23 cellular contexts compared by ENCODE assay signal in genomic region chr7:31553636-31554035, GRCh38. TPM values are rescaled to one million over a fixed set of nuclear protein-coding genes. Genes with fewer than 3 reads are reported as not detected.
DNase-seq lines count a peak whose midpoint lies in the region; TF ChIP-seq lines count a peak whose summit lies in the region.
"Had no signal": no experiment of that assay in that cellular context is flagged by ENCODE, and none has a peak within 500 bp of the region (broad histone marks: within the 10 kb centered on the region; RNA-seq: fewer than 3 reads in every experiment).

No MANE protein-coding gene starts in this region.

- no peaks in the 10 kb centered on the region for H3K36me3 ChIP-seq in Caco-2 (ENCODE audit: control insufficient read depth, insufficient read depth, low read length)
- no peaks in the 10 kb centered on the region for H3K36me3 ChIP-seq in left ventricle myocardium inferior
- H3K36me3 ChIP-seq: esophagus muscularis mucosa, transverse colon had no signal

- no peak overlapping the region for H3K27ac ChIP-seq in left ventricle myocardium inferior (replicated peaks)
- H3K27ac ChIP-seq: esophagus muscularis mucosa, transverse colon had no signal

- intact Hi-C loops in Caco-2 (cut with micrococcal nuclease; ENCODE audit: unreplicated experiment) = loop anchor here (1.0 to 5.0 kb wide), 4 partner anchors 60 to 181 kb away; no protein-coding TSS in a partner anchor
- intact Hi-C loops in left ventricle myocardium inferior (cut with micrococcal nuclease) = no loop called here

- H3K27me3 Mint-ChIP-seq in Caco-2 (ENCODE audit: insufficient read depth, unreplicated experiment) (no peaks in the 10 kb centered on the region), endothelial cell (ENCODE audit: unreplicated experiment) (no peaks in the 10 kb centered on the region)
- H3K27me3 Mint-ChIP-seq: central memory CD8-positive, alpha-beta T cell; T-cell had no signal

- H3K4me1 Mint-ChIP-seq in Caco-2 (ENCODE audit: low read depth, unreplicated experiment) (peaks cover 11% of the 10 kb centered on the region), endothelial cell (ENCODE audit: unreplicated experiment) (peaks cover 4% of the 10 kb centered on the region)
- H3K4me1 Mint-ChIP-seq: central memory CD8-positive, alpha-beta T cell; T-cell had no signal

- H3K27me3 ChIP-seq in Caco-2 (replicated peaks; ENCODE audit: control insufficient read depth, insufficient read depth, low read length) = no peaks in the 10 kb centered on the region; the same call in 1 of the 2 replicates
- peaks cover 8% of the 10 kb centered on the region for H3K27me3 ChIP-seq in left ventricle myocardium inferior (ENCODE audit: low read depth)
- H3K27me3 ChIP-seq: esophagus muscularis mucosa, transverse colon had no signal

- no peaks in the 10 kb centered on the region; the same call in 1 of the 2 replicates for H3K9me3 ChIP-seq in Caco-2
- H3K9me3 ChIP-seq in left ventricle myocardium inferior (replicated peaks) = no peaks in the 10 kb centered on the region
- H3K9me3 ChIP-seq: esophagus muscularis mucosa, transverse colon had no signal

- H3K4me1 ChIP-seq in Caco-2 (peaks cover 41% of the 10 kb centered on the region), left ventricle myocardium inferior (no peaks in the 10 kb centered on the region)
- H3K4me1 ChIP-seq: esophagus muscularis mucosa, transverse colon had no signal

- H3K36me3 Mint-ChIP-seq in Caco-2 (ENCODE audit: insufficient read depth, unreplicated experiment) (no peaks in the 10 kb centered on the region), endothelial cell (ENCODE audit: low read depth, unreplicated experiment) (no peaks in the 10 kb centered on the region)
- H3K36me3 Mint-ChIP-seq: CD8-positive, alpha-beta T cell; T-cell had no signal

- CTCF ChIA-PET in Caco-2 (lab: Charles Lee) = no interaction called here

- no peaks in the 10 kb centered on the region for H3K9me3 Mint-ChIP-seq in Caco-2 (ENCODE audit: unreplicated experiment)
- H3K9me3 Mint-ChIP-seq in endothelial cell (ENCODE audit: unreplicated experiment) = no peaks in the 10 kb centered on the region
- H3K9me3 Mint-ChIP-seq: CD8-positive, alpha-beta T cell; central memory CD8-positive, alpha-beta T cell had no signal

- TF ChIP-seq CTCF in Caco-2 (IDR thresholded peaks at IDR 0.05; ENCODE audit: insufficient read depth in 1 of 2, low read depth in 1 of 2, low read length in 1 of 2, severe bottlenecking in 1 of 2, unreplicated experiment in 1 of 2) (no peak), endothelial cell (IDR thresholded peaks at IDR 0.05; ENCODE audit: unreplicated experiment) (no peak), left ventricle myocardium inferior (IDR thresholded peaks at IDR 0.05; ENCODE audit: borderline replicate concordance) (no peak)

- no TSS peak for BruUV-seq in Caco-2 (replicated peaks; lab: Mats Ljungman, UMichigan)

- H3K4me3 Mint-ChIP-seq in Caco-2 (ENCODE audit: unreplicated experiment) (no peak overlapping the region), endothelial cell (ENCODE audit: unreplicated experiment) (no peak overlapping the region)
- H3K4me3 Mint-ChIP-seq: CD8-positive, alpha-beta T cell; central memory CD8-positive, alpha-beta T cell; T-cell had no signal

- no peak overlapping the region for H3K4me3 ChIP-seq in Caco-2 (ENCODE audit: low read depth, low read length)
- H3K4me3 ChIP-seq in left ventricle myocardium inferior = no peak overlapping the region
- H3K4me3 ChIP-seq: esophagus muscularis mucosa, K562, transverse colon had no signal

- DNase-seq in Caco-2 = peak; percentile 57 to 67
- DNase-seq in NCI-H1105 treated with DMSO at 0.1 percent for 48 hours (lab: John Stamatoyannopoulos, UW) = peak; percentile 93
- DNase-seq in NCI-H2196 treated with DMSO at 0.1 percent for 48 hours (lab: John Stamatoyannopoulos, UW; ENCODE audit: unreplicated experiment) = peak; percentile 91
- no peak for DNase-seq in endothelial cell (ENCODE audit: low spot score)
- no peak for DNase-seq in activated CD8-positive, alpha-beta memory T cell treated with anti-CD3 and anti-CD28 coated beads, Interleukin-2, amount 50 U/mL, for 4 hours
- DNase-seq in left ventricle myocardium inferior = no peak
- DNase-seq in NCI-H1694 (lab: John Stamatoyannopoulos, UW) = no peak
- no peak for DNase-seq in NAMALWA (ENCODE audit: low spot score)
- DNase-seq: activated naive CD4-positive, alpha-beta T cell; activated T-cell treated with anti-CD3 and anti-CD28 coated beads for 4 hours; CD8-positive, alpha-beta T cell; HCEC 1CT; left ventricle myocardium superior; NCI-H1694 treated with DMSO at 0.1 percent for 48 hours; nucleus accumbens; stimulated activated naive CD8-positive, alpha-beta T cell treated with anti-CD3 and anti-CD28 coated beads, Interleukin-15, Interleukin-2, amounts not matched to agents 100 U/mL and 50 U/mL, for 24 hours; T-cell; transverse colon had no signal

- POLR2A ChIA-PET in Caco-2 (lab: Charles Lee) = no interaction called here

- H3K27ac Mint-ChIP-seq in Caco-2 (ENCODE audit: unreplicated experiment) (peak overlapping the region; percentile 38), endothelial cell (ENCODE audit: unreplicated experiment) (peak overlapping the region; percentile 59)
- H3K27ac Mint-ChIP-seq: CD8-positive, alpha-beta T cell; T-cell had no signal

RNA-seq across cellular contexts. Expression of gene ITPRID1, which starts 39.7 kb away (rescaled TPM):
- total RNA-seq in Caco-2 (2022) = 0.09 and 0.26 TPM in 2 replicates
- total RNA-seq in endothelial cell (ENCODE audit: unreplicated experiment) = not detected
- total RNA-seq in left ventricle myocardium inferior = not detected
- total RNA-seq: CD8-positive, alpha-beta T cell; esophagus muscularis mucosa; glomerular endothelial cell; K562; left ventricle myocardium superior; sciatic nerve; T-cell had no signal

Comparison
In these comparisons a context has a peak if more than half of its experiments do, and no peak if none do; other contexts are left out.
1. DNase-seq: peak in Caco-2 (2 of 2), NCI-H1105 treated with DMSO at 0.1 percent for 48 hours (single experiment) and NCI-H2196 treated with DMSO at 0.1 percent for 48 hours (single experiment); none in endothelial cell (single experiment), activated CD8-positive, alpha-beta memory T cell treated with anti-CD3 and anti-CD28 coated beads, Interleukin-2, amount 50 U/mL, for 4 hours (single experiment), left ventricle myocardium inferior (single experiment), NCI-H1694 (single experiment) and NAMALWA (single experiment).